In genomic region chr6:43081922-43082321, GRCh38 we compare ENCODE assay signal across 7 cellular contexts. TPM values are rescaled to one million over a fixed set of nuclear protein-coding genes. Genes with fewer than 3 reads are reported as not detected.
DNase-seq lines count a peak whose midpoint lies in the region; ATAC-seq, FAIRE-seq and TF ChIP-seq lines count a peak whose summit lies in the region.
"Not testable (repeated sequence)": the region's sequence is repeated elsewhere in the genome, so short reads cannot be mapped to it uniquely, and the experiment has no call there.

No MANE protein-coding gene starts in this region.

- peak; percentile 63 for DNase-seq in ELR (ENCODE audit: low read depth)
- DNase-seq in PC-3: peak; percentile 23
- DNase-seq in astrocyte (ENCODE audit: low read depth): peak; percentile 43
- peak; percentile 66 for DNase-seq in choroid plexus epithelial cell (ENCODE audit: low read depth)
- DNase-seq in foreskin fibroblast: peak; percentile 51 to 73
- peak; percentile 46 for DNase-seq in osteoblast (ENCODE audit: insufficient read length, low spot score, missing footprints)

- not testable (repeated sequence) for H3K27me3 ChIP-seq in BLaER1; PC-3 (ENCODE audit: low read length); astrocyte (ENCODE audit: insufficient read depth, low read length); osteoblast (ENCODE audit: insufficient read depth, low read length)

- not testable (repeated sequence) for H3K9me3 ChIP-seq in BLaER1; PC-3 (ENCODE audit: low read length); astrocyte (ENCODE audit: insufficient read depth, low read depth, low read length); osteoblast (ENCODE audit: low read depth, low read length)

- not testable (repeated sequence) for H3K27me3 Mint-ChIP-seq in astrocyte (ENCODE audit: low read depth, unreplicated experiment)

- H3K9me2 ChIP-seq in PC-3 (replicated peaks; ENCODE audit: low read length): not testable (repeated sequence)

- not testable (repeated sequence) for H3K36me3 ChIP-seq in BLaER1; PC-3 (ENCODE audit: low read depth, low read length); astrocyte (ENCODE audit: insufficient read depth, low read length); osteoblast (ENCODE audit: insufficient read depth, low read length)

- H3F3A ChIP-seq in PC-3 (ENCODE audit: low read length, unreplicated experiment): not testable (repeated sequence)

- H3K27ac Mint-ChIP-seq in astrocyte (ENCODE audit: unreplicated experiment): not testable (repeated sequence)

- peaks cover 46% of the 10 kb centered on the region for H3K4me1 Mint-ChIP-seq in astrocyte (ENCODE audit: low read depth, unreplicated experiment)

- peaks cover 72% of the 10 kb centered on the region for H3K4me1 ChIP-seq in BLaER1
- H3K4me1 ChIP-seq in PC-3 (ENCODE audit: insufficient read depth, low read length): not testable (repeated sequence)
- H3K4me1 ChIP-seq in astrocyte (ENCODE audit: insufficient read depth, low read length): peaks cover 23% of the 10 kb centered on the region
- H3K4me1 ChIP-seq in osteoblast (ENCODE audit: insufficient read depth, low read length): peaks cover 27% of the 10 kb centered on the region

- H3K36me3 Mint-ChIP-seq in astrocyte (ENCODE audit: low read depth, unreplicated experiment): peaks cover 14% of the 10 kb centered on the region

- H3K4me3 Mint-ChIP-seq in astrocyte (ENCODE audit: unreplicated experiment): peak overlapping the region; percentile 60

- H3K79me2 ChIP-seq in PC-3 (ENCODE audit: low read length) (peaks cover 77% of the 10 kb centered on the region), astrocyte (ENCODE audit: insufficient read depth, low read length) (peaks cover 99% of the 10 kb centered on the region), osteoblast (ENCODE audit: insufficient read depth, low read length) (peaks cover 82% of the 10 kb centered on the region)

- peaks cover 96% of the 10 kb centered on the region for H4K20me1 ChIP-seq in BLaER1
- H4K20me1 ChIP-seq in PC-3 (ENCODE audit: low read length): not testable (repeated sequence)
- H4K20me1 ChIP-seq in astrocyte (ENCODE audit: insufficient read depth, low read length): peaks cover 82% of the 10 kb centered on the region
- peaks cover 33% of the 10 kb centered on the region for H4K20me1 ChIP-seq in osteoblast (ENCODE audit: insufficient read depth, low read length)

- intact Hi-C loops in PC-3 (cut with micrococcal nuclease): not testable (repeated sequence)

- H3K4me2 ChIP-seq in BLaER1: peak overlapping the region; percentile 14; the same call in 1 of the 2 replicates
- H3K4me2 ChIP-seq in PC-3 (ENCODE audit: low read length); osteoblast (ENCODE audit: insufficient read depth, low read length): not testable (repeated sequence)
- H3K4me2 ChIP-seq in astrocyte (ENCODE audit: low read length): peak overlapping the region; percentile 28

- not testable (repeated sequence) for H2AFZ ChIP-seq in PC-3 (ENCODE audit: low read length); astrocyte (ENCODE audit: low read depth, low read length); osteoblast (ENCODE audit: low read length)

- not testable (repeated sequence) for TF ChIP-seq CTCF in PC-3 (conservative IDR thresholded peaks at IDR 0.05; ENCODE audit: low read depth, low read length); astrocyte (IDR thresholded peaks at IDR 0.05; ENCODE audit: insufficient read depth, low read depth, low read length); choroid plexus epithelial cell (conservative IDR thresholded peaks at IDR 0.05; ENCODE audit: low read depth, low read length); foreskin fibroblast (IDR thresholded peaks at IDR 0.05; ENCODE audit: low read depth, low read length); osteoblast (IDR thresholded peaks at IDR 0.05; ENCODE audit: extremely low read depth, low read depth, low read length)

- POLR2A ChIA-PET in PC-3 (lab: Charles Lee; ENCODE audit: unreplicated experiment): not testable (repeated sequence)

- H3K4me3 ChIP-seq in BLaER1; PC-3 (ENCODE audit: low read length); astrocyte (ENCODE audit: insufficient read depth, low read depth, low read length); choroid plexus epithelial cell (ENCODE audit: low read depth, low read length); foreskin fibroblast (ENCODE audit: low read depth in 1 of 2, low read length in 2 of 2); osteoblast (ENCODE audit: insufficient read depth, low read length): not testable (repeated sequence)

- not testable (repeated sequence) for ATAC-seq in PC-3

- not testable (repeated sequence) for H3K9ac ChIP-seq in BLaER1; PC-3 (ENCODE audit: low read length)
- peak overlapping the region; percentile 26 for H3K9ac ChIP-seq in astrocyte (ENCODE audit: low read length)

- not testable (repeated sequence) for H3K9me3 Mint-ChIP-seq in astrocyte (ENCODE audit: unreplicated experiment)

- not testable (repeated sequence) for H3K27ac ChIP-seq in BLaER1; PC-3 (ENCODE audit: low read length); osteoblast (ENCODE audit: low read depth, low read length)
- H3K27ac ChIP-seq in astrocyte (ENCODE audit: low read depth, low read length): peak overlapping the region; percentile 3

- not testable (repeated sequence) for FAIRE-seq in astrocyte (lab: Jason Lieb, UNC)

- BruUV-seq in PC-3 (replicated peaks; lab: Mats Ljungman, UMichigan): not testable (repeated sequence)

- CTCF ChIA-PET in PC-3 (lab: Charles Lee): not testable (repeated sequence)

RNA-seq across cellular contexts. Expression of gene PTK7, which starts 5.8 kb away (rescaled TPM):
- total RNA-seq in PC-3 (2014; rRNA removed): 48.1 and 69.1 TPM in 2 replicates
- total RNA-seq in astrocyte: 506 and 728 TPM in 2 replicates
- 183 and 190 TPM in 2 replicates for total RNA-seq in osteoblast

RNA-seq across cellular contexts. Expression of gene KLC4, which starts 22.5 kb away (rescaled TPM):
- total RNA-seq in PC-3 (2014; rRNA removed): 17.5 and 18.5 TPM in 2 replicates
- total RNA-seq in astrocyte: 34.1 and 35.4 TPM in 2 replicates
- 17.7 and 20.3 TPM in 2 replicates for total RNA-seq in osteoblast

RNA-seq across cellular contexts. Expression of gene MRPL2, which starts 22.7 kb away (rescaled TPM):
- 59.8 and 63.9 TPM in 2 replicates for total RNA-seq in PC-3 (2014; rRNA removed)
- total RNA-seq in astrocyte: 47.4 and 59.7 TPM in 2 replicates
- total RNA-seq in osteoblast: 16.2 and 20.6 TPM in 2 replicates

RNA-seq across cellular contexts. Expression of gene CUL7, which starts 28.3 kb away (rescaled TPM):
- total RNA-seq in PC-3 (2014; rRNA removed) (17.5 and 18.6 TPM in 2 replicates), astrocyte (21.2 and 26.3 TPM in 2 replicates), osteoblast (46.9 and 48.5 TPM in 2 replicates)
